Comparison of ENCODE assay signal across 10 cellular contexts in genomic region chr10:81876253-81876731, GRCh38. TPM values are rescaled to one million over a fixed set of nuclear protein-coding genes. Genes with fewer than 3 reads are reported as not detected.
DNase-seq lines count a peak whose midpoint lies in the region; ATAC-seq and TF ChIP-seq lines count a peak whose summit lies in the region.
"Had no signal": no experiment of that assay in that cellular context is flagged by ENCODE, and none has a peak within 500 bp of the region (broad histone marks: within the 10 kb centered on the region; RNA-seq: fewer than 3 reads in every experiment).

No MANE protein-coding gene starts in this region.

- H3K4me3 ChIP-seq in right cardiac atrium (ENCODE audit: low read length), result peak overlapping the region; percentile 2
- peak overlapping the region; percentile 31 for H3K4me3 ChIP-seq in choroid plexus epithelial cell (ENCODE audit: low read depth, low read length)
- peak overlapping the region; percentile 41 for H3K4me3 ChIP-seq in mesodermal cell (ENCODE audit: extremely low read depth, insufficient read depth, low read length, poor library complexity, severe bottlenecking)
- no peak overlapping the region for H3K4me3 ChIP-seq in foreskin fibroblast (ENCODE audit: low read depth in 1 of 2, low read length in 2 of 2)

- H3K27ac ChIP-seq in right cardiac atrium (ENCODE audit: low read length) (no peak overlapping the region), mesodermal cell (ENCODE audit: low read depth, low read length, severe bottlenecking) (no peak overlapping the region)

- H3K9me3 ChIP-seq in right cardiac atrium (ENCODE audit: control insufficient read depth, low read length) (no peaks in the 10 kb centered on the region), mesodermal cell (ENCODE audit: control insufficient read depth, low read length) (no peaks in the 10 kb centered on the region)

- DNase-seq in right cardiac atrium (peak in 1 of 3 donors; percentile 53), left ventricle myocardium superior (no peak), choroid plexus epithelial cell (ENCODE audit: low read depth) (no peak), HUDEP-2 (lab: John Stamatoyannopoulos, UW; ENCODE audit: unreplicated experiment in 76 of 76) (no peak), NCI-H187 treated with DMSO at 0.1 percent for 48 hours (lab: John Stamatoyannopoulos, UW) (no peak), foreskin fibroblast (no peak)

- no peaks in the 10 kb centered on the region for H3K27me3 ChIP-seq in right cardiac atrium (ENCODE audit: control insufficient read depth, insufficient read depth)

- peak in 1 of 2 donors; percentile 59 for ATAC-seq in right cardiac atrium
- no peak for ATAC-seq in left ventricle myocardium superior
- ATAC-seq in GM19324 (IDR thresholded peaks at IDR 0.05; ENCODE audit: low FRiP score, unreplicated experiment), result no peak

- TF ChIP-seq CTCF in choroid plexus epithelial cell (conservative IDR thresholded peaks at IDR 0.05; ENCODE audit: low read depth, low read length) (no peak), foreskin fibroblast (IDR thresholded peaks at IDR 0.05; ENCODE audit: low read depth, low read length) (no peak)

- no peaks in the 10 kb centered on the region for H3K36me3 ChIP-seq in mesodermal cell (ENCODE audit: control insufficient read depth, insufficient read depth, low read length)

- H3K4me1 ChIP-seq in right cardiac atrium (ENCODE audit: control insufficient read depth, insufficient read depth, low read length) (no peaks in the 10 kb centered on the region), mesodermal cell (ENCODE audit: control insufficient read depth, insufficient read depth, low read length, poor library complexity, severe bottlenecking) (peaks cover 11% of the 10 kb centered on the region)

- intact Hi-C loops in right cardiac atrium (cut with DNase I) (no loop called here), left ventricle myocardium superior (cut with micrococcal nuclease) (no loop called here)

- WGBS in right cardiac atrium, result 1% methylated on average over 18 of the region's 18 CpGs
- WGBS in mesodermal cell (ENCODE audit: insufficient coverage in 2 of 2), 2 experiments, result 2 to 4% methylated on average over 7 to 11 of the region's 18 CpGs

RNA-seq across cellular contexts. Expression of gene NRG3, which starts 1.3 kb away (rescaled TPM):
- total RNA-seq in right cardiac atrium, result 1 to 10 TPM in 3 of 4 donors, under 1 TPM in 1; 0.88 to 3.4 (median 1.7) TPM
- 0.23 TPM for polyA plus RNA-seq in right cardiac atrium
- total RNA-seq in left ventricle myocardium superior, result 0.15 TPM
- 14.4 TPM for polyA plus RNA-seq in mesodermal cell (2013, experiment 1 of 2)
- 12.7 TPM for polyA plus RNA-seq in mesodermal cell (2013, experiment 2 of 2)
- total RNA-seq: fibroblast of lung, skeletal muscle tissue had no signal
- polyA plus RNA-seq: fibroblast of lung had no signal

Comparison
In these comparisons a context has a peak if more than half of its experiments do, and no peak if none do; other contexts are left out.
1. H3K4me3 ChIP-seq: peak in right cardiac atrium (single experiment), choroid plexus epithelial cell (single experiment) and mesodermal cell (single experiment); none in foreskin fibroblast (0 of 2).